28 cellular contexts compared by ENCODE assay signal in genomic region chr3:124510290-124510689, GRCh38.
A peak's percentile ranks its signal among the peaks of the same experiment; 100 is the strongest.
DNase-seq lines count a peak whose midpoint lies in the region; ATAC-seq, FAIRE-seq and TF ChIP-seq lines count a peak whose summit lies in the region.
"Had no signal": no experiment of that assay in that cellular context is flagged by ENCODE, and none has a peak within 500 bp of the region (broad histone marks: within the 10 kb centered on the region; RNA-seq: fewer than 3 reads in every experiment).

No MANE protein-coding gene starts in this region.

- H3K36me3 ChIP-seq in mammary epithelial cell (ENCODE audit: insufficient read depth, low read length) (no peaks in the 10 kb centered on the region), breast epithelium (no peaks in the 10 kb centered on the region)
- H3K36me3 ChIP-seq: adrenal gland; BLaER1 treated with 17β-estradiol and CSF1 and Interleukin-3, amounts not matched to agents 10 nM and 100 nM; SJSA1 had no signal

- peak; percentile 23 for FAIRE-seq in urothelium cell line (lab: Jason Lieb, UNC)
- FAIRE-seq: GM12891, HTR-8/SVneo had no signal

- H2AFZ ChIP-seq in mammary epithelial cell (ENCODE audit: low read depth, low read length) = peak overlapping the region; percentile 75

- no peaks in the 10 kb centered on the region for H3K79me2 ChIP-seq in mammary epithelial cell (ENCODE audit: insufficient read depth, low read length)

- dilution Hi-C loops in mammary epithelial cell (cut with HindIII; ENCODE audit: low sequenced_read_pairs) = no loop called here

- H3K4me2 ChIP-seq in mammary epithelial cell (ENCODE audit: insufficient read depth, low read depth, low read length) = peak overlapping the region; percentile 44
- H3K4me2 ChIP-seq: BLaER1 treated with 17β-estradiol and CSF1 and Interleukin-3, amounts not matched to agents 10 nM and 100 nM; KMS-11 had no signal

- CTCF ChIA-PET in mammary epithelial cell (lab: Charles Lee; ENCODE audit: low non-redundant PET) = no interaction called here

- TF ChIP-seq CTCF in mammary epithelial cell (conservative IDR thresholded peaks at IDR 0.05 in 1 of 2, IDR thresholded peaks at IDR 0.05 in 1 of 2; ENCODE audit: extremely low read depth in 1 of 2, insufficient read depth in 1 of 2, low read depth in 1 of 2, low read length in 2 of 2) (no peak), breast epithelium (IDR thresholded peaks at IDR 0.05) (no peak), fibroblast of mammary gland (conservative IDR thresholded peaks at IDR 0.05; ENCODE audit: control insufficient read depth, insufficient read depth, low read depth, low read length) (no peak)

- in situ Hi-C loops in mammary epithelial cell (cut with MboI; ENCODE audit: low sequenced_read_pairs in 2 of 2) = no loop called here

- H3K9me3 ChIP-seq in mammary epithelial cell (replicated peaks; ENCODE audit: insufficient read depth, low read length) (no peaks in the 10 kb centered on the region), breast epithelium (no peaks in the 10 kb centered on the region)
- H3K9me3 ChIP-seq: adrenal gland; BLaER1 treated with 17β-estradiol and CSF1 and Interleukin-3, amounts not matched to agents 10 nM and 100 nM; Caco-2; SJSA1 had no signal

- H3K27ac ChIP-seq in mammary epithelial cell (ENCODE audit: insufficient read depth, low read depth, low read length) = peak overlapping the region; percentile 50
- H3K27ac ChIP-seq in breast epithelium = no peak overlapping the region
- H3K27ac ChIP-seq: adrenal gland; BLaER1 treated with 17β-estradiol and CSF1 and Interleukin-3, amounts not matched to agents 10 nM and 100 nM; coronary artery; KMS-11; SJSA1; skin epidermis had no signal

- no peaks in the 10 kb centered on the region for H4K20me1 ChIP-seq in mammary epithelial cell (ENCODE audit: insufficient read depth, low read length)
- H4K20me1 ChIP-seq: BLaER1 treated with 17β-estradiol and CSF1 and Interleukin-3, amounts not matched to agents 10 nM and 100 nM had no signal

- 21% methylated on average over 3 of the region's 3 CpGs for WGBS in mammary epithelial cell (ENCODE audit: low coverage, missing lambda C conversion rate)

- no peak for ATAC-seq in GM21526 (IDR thresholded peaks at IDR 0.05; ENCODE audit: low FRiP score, unreplicated experiment)
- no peak for ATAC-seq in activated CD4-positive, CD25-positive, alpha-beta regulatory T cell treated with anti-CD3 and anti-CD28 coated beads, Interleukin-2, amount 50 U/mL, for 24 hours
- ATAC-seq: activated CD4-positive, alpha-beta T cell treated with anti-CD3 and anti-CD28 coated beads for 36 hours; activated T-cell treated with anti-CD3 and anti-CD28 coated beads, Interleukin-2, amount 50 U/mL, for 4 hours; left lobe of liver had no signal

- DNase-seq in mammary epithelial cell = peak; percentile 71
- no peak for DNase-seq in breast epithelium (ENCODE audit: low spot score in 2 of 2)
- DNase-seq in RKO (ENCODE audit: low spot score) = peak; percentile 16
- peak; percentile 39 for DNase-seq in fibroblast of mammary gland (ENCODE audit: low read depth)
- peak; percentile 31 for DNase-seq in urothelium cell line (ENCODE audit: low spot score)
- DNase-seq in activated CD4-positive, alpha-beta T cell treated with anti-CD3 and anti-CD28 coated beads, Interleukin-2, amount 50 U/mL, for 1 hour = no peak
- DNase-seq: 8988T; activated CD4-positive, alpha-beta T cell treated with anti-CD3 and anti-CD28 coated beads for 36 hours; activated naive CD4-positive, alpha-beta T cell; activated T-cell treated with anti-CD3 and anti-CD28 coated beads, Interleukin-2, amount 50 U/mL, for 4 hours; adrenal gland; Caco-2; DMS79; endodermal cell; head of caudate nucleus; NCI-H146; NCI-H524; substantia nigra had no signal

- no peak overlapping the region for H3K9ac ChIP-seq in mammary epithelial cell (ENCODE audit: insufficient read depth, low read length)
- H3K9ac ChIP-seq: BLaER1 treated with 17β-estradiol and CSF1 and Interleukin-3, amounts not matched to agents 10 nM and 100 nM; KMS-11 had no signal

- BruUV-seq in mammary epithelial cell (replicated peaks; lab: Mats Ljungman, UMichigan) = no TSS peak

- H3K4me1 ChIP-seq in mammary epithelial cell (ENCODE audit: insufficient read depth, low read length) (peaks cover 17% of the 10 kb centered on the region), breast epithelium (no peaks in the 10 kb centered on the region)
- H3K4me1 ChIP-seq: BLaER1 treated with 17β-estradiol and CSF1 and Interleukin-3, amounts not matched to agents 10 nM and 100 nM had no signal

- no peaks in the 10 kb centered on the region for H3K27me3 ChIP-seq in mammary epithelial cell (ENCODE audit: insufficient read depth, low read length)
- H3K27me3 ChIP-seq in breast epithelium = no peaks in the 10 kb centered on the region
- H3K27me3 ChIP-seq: adrenal gland; BLaER1 treated with 17β-estradiol and CSF1 and Interleukin-3, amounts not matched to agents 10 nM and 100 nM; SJSA1 had no signal

- H3K4me3 ChIP-seq in mammary epithelial cell (replicated peaks in 1 of 3; ENCODE audit: insufficient read depth in 1 of 3, low read depth in 2 of 3, low read length in 3 of 3) = no peak overlapping the region
- no peak overlapping the region for H3K4me3 ChIP-seq in breast epithelium
- no peak overlapping the region for H3K4me3 ChIP-seq in fibroblast of mammary gland (ENCODE audit: control insufficient read depth, low read depth, low read length)
- H3K4me3 ChIP-seq: adrenal gland; BLaER1 treated with 17β-estradiol and CSF1 and Interleukin-3, amounts not matched to agents 10 nM and 100 nM; coronary artery; SJSA1; skin epidermis had no signal

- no peak for TF ChIP-seq POLR2A in breast epithelium (IDR thresholded peaks at IDR 0.05)

- intact Hi-C loops in mammary epithelial cell (cut with micrococcal nuclease) (loop anchor here (1.0 kb wide), 1 partner anchor 22 kb away; no protein-coding TSS in a partner anchor), breast epithelium (cut with DNase I; ENCODE audit: low total_unique reads) (no loop called here)

Comparison
In these comparisons a context has a peak if more than half of its experiments do, and no peak if none do; other contexts are left out.
1. DNase-seq: peak in mammary epithelial cell (single experiment), RKO (single experiment), fibroblast of mammary gland (single experiment) and urothelium cell line (single experiment); none in breast epithelium (0 of 2) and activated CD4-positive, alpha-beta T cell treated with anti-CD3 and anti-CD28 coated beads, Interleukin-2, amount 50 U/mL, for 1 hour (single experiment).